1 cellular context compared by ENCODE assay signal in the genomic region with DNA sequence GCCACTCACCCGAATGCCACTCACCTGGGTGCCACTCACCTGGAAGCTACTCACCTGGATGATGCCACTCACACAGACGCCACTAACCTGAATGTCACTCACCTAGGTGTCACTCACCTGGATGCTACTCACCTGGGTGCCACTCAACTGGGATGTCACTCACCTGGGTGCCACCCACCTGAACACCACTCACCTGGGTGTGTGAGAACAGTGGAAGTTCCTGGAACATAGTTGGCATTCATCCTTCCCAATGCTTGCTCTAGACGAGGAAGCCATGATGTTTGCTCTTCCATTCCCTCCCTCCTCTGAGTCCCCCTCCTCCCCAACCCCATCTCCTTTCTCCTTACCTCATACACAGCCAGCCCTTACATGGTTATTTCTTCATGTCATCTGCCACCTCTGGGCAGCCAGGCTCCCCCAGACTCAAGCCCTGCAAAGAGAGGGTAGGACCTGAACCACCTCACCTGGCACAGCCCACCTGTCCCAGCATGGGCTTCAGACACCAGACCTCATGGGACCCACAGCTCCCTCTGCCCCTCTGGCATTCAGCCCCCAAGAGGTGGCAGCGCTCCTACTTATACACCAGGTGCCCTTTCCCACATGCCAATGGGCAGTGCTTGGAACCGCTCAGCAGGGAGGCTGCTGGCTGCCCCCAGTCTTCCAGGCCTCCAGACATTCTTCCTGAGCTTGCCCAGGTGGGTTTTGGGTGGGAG.
TF ChIP-seq lines count a peak whose summit lies in the region.

No MANE protein-coding gene starts in this region.

TF ChIP-seq in IMR-90, 13 proteins besides CTCF, POLR2A, EP300 and RAD21 (continued from another document):
- TF ChIP-seq NFE2L2 (IDR thresholded peaks at IDR 0.05; ENCODE audit: low read depth, low read length) (no peak), RCOR1 (IDR thresholded peaks at IDR 0.05; ENCODE audit: insufficient replicate concordance, low read length) (no peak), RFX5 (IDR thresholded peaks at IDR 0.05; ENCODE audit: low read depth, low read length) (no peak), BHLHE40 (IDR thresholded peaks at IDR 0.05; ENCODE audit: low read depth, low read length) (no peak), MAFK (IDR thresholded peaks at IDR 0.05; ENCODE audit: low read depth, low read length) (no peak), CHD1 (IDR thresholded peaks at IDR 0.05; ENCODE audit: low read depth, low read length) (no peak), FOS (IDR thresholded peaks at IDR 0.05; ENCODE audit: low read depth, low read length) (no peak)
- TF ChIP-seq, protein P1, sequence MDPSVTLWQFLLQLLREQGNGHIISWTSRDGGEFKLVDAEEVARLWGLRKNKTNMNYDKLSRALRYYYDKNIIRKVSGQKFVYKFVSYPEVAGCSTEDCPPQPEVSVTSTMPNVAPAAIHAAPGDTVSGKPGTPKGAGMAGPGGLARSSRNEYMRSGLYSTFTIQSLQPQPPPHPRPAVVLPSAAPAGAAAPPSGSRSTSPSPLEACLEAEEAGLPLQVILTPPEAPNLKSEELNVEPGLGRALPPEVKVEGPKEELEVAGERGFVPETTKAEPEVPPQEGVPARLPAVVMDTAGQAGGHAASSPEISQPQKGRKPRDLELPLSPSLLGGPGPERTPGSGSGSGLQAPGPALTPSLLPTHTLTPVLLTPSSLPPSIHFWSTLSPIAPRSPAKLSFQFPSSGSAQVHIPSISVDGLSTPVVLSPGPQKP (IDR thresholded peaks at IDR 0.05; ENCODE audit: borderline replicate concordance, low read depth, low read length) = no peak
- TF ChIP-seq, protein P2, sequence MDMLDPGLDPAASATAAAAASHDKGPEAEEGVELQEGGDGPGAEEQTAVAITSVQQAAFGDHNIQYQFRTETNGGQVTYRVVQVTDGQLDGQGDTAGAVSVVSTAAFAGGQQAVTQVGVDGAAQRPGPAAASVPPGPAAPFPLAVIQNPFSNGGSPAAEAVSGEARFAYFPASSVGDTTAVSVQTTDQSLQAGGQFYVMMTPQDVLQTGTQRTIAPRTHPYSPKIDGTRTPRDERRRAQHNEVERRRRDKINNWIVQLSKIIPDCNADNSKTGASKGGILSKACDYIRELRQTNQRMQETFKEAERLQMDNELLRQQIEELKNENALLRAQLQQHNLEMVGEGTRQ (IDR thresholded peaks at IDR 0.05; ENCODE audit: low read depth, low read length) = no peak
